1 cellular context compared by ENCODE assay signal in the genomic region with DNA sequence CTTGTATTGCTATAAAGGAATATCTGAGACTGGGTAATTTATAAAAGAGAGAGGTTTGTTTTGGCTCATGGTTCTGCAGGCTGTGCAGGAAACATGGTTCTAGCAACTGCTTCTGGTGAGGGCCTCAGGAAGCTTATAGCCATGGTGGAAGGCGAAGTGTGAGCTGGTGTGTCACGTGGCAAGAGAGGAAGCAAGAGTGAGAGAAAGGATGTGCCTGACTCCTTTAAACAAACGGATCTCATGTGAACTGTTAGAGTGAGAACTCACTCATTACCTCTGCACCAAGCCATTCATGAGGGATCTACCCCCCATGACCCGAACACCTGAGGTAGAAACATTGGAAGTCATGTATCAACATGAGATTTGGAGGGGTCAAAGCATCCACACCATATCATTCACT.
TF ChIP-seq lines count a peak whose summit lies in the region.

No MANE protein-coding gene starts in this region.

TF ChIP-seq in K562, 482 proteins besides CTCF, POLR2A, EP300 and RAD21:
- TF ChIP-seq SMAD4 (CRISPR knock-in tag; conservative IDR thresholded peaks at IDR 0.05), result 0 out of 2 replicates have a peak, but pooled peaks have one; percentile 38
- no peak for TF ChIP-seq ETV5 (CRISPR knock-in tag; IDR thresholded peaks at IDR 0.05; ENCODE audit: low read depth)
